ENCODE assay signal across 16 cellular contexts in the genomic region with DNA sequence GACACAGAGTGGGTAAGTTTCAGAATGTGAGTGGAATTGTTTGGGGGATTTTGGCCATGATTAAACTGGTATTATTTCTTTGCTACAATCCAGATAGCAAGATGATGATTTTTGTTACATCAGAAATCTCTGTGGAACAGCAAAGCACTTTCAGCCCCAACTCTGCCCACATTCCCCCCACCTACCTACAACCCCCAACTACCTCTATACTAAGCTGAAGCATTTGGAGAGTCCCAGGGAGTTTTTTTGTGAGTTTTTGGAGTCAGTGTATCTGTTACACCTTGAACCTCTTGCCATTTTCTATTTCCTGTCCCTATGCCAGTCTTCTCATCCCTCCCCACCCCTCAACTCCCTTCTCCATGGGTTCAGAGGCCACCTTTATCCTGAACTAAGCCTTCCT. TPM values are rescaled to one million over a fixed set of nuclear protein-coding genes. Genes with fewer than 3 reads are reported as not detected.
DNase-seq lines count a peak whose midpoint lies in the region; ATAC-seq and TF ChIP-seq lines count a peak whose summit lies in the region.
"Had no signal": no experiment of that assay in that cellular context is flagged by ENCODE, and none has a peak within 500 bp of the region (broad histone marks: within the 10 kb centered on the region; RNA-seq: fewer than 3 reads in every experiment).

No MANE protein-coding gene starts in this region.

- POLR2A ChIA-PET in A673 (lab: Charles Lee; ENCODE audit: low non-redundant PET), result no interaction called here
- POLR2A ChIA-PET in CD4-positive, alpha-beta T cell (lab: Charles Lee), result interaction anchor here (0.6 to 1.1 kb wide), 2 partner anchors 10 to 127 kb away, joined by 3 to 5 read pairs; no protein-coding TSS in a partner anchor

- no peaks in the 10 kb centered on the region for H3K9me3 ChIP-seq in A673 (ENCODE audit: low read depth, low read length, poor library complexity, severe bottlenecking)
- no peaks in the 10 kb centered on the region for H3K9me3 ChIP-seq in CD4-positive, alpha-beta T cell (ENCODE audit: control insufficient read depth, low read length)
- H3K9me3 ChIP-seq in left lung, result no peaks in the 10 kb centered on the region
- H3K9me3 ChIP-seq: BLaER1, breast epithelium, tibial artery had no signal

- DNase-seq in A673 (ENCODE audit: low spot score) (no peak), memory B cell (ENCODE audit: low spot score in 2 of 2) (no peak), chondrocyte (ENCODE audit: low spot score) (no peak), NCI-H82 treated with DMSO at 0.1 percent for 48 hours (lab: John Stamatoyannopoulos, UW; ENCODE audit: unreplicated experiment) (no peak), left lung (no peak), epidermal melanocyte (ENCODE audit: insufficient read length, low spot score) (no peak)
- DNase-seq in CD4-positive, alpha-beta T cell, result no peak
- no peak for DNase-seq in activated T-helper 1 cell treated with anti-CD3 and anti-CD28 coated beads, Interleukin-12 subunit alpha, Interleukin-12 subunit beta, Interleukin-2, Interleukin-4 antibody, amounts not matched to agents 30 ng/mL and 10 ng/mL and 1 ng/mL, durations not matched to agents 14 hours and 24 hours and 36 hours (ENCODE audit: low spot score)
- DNase-seq: EL, HFFc6, NCI-H1417 treated with DMSO at 0.1 percent for 48 hours, NCI-H226, SIG-M5, tibial artery had no signal

- peak overlapping the region; percentile 86 for H3K27ac Mint-ChIP-seq in CD4-positive, alpha-beta T cell
- peak overlapping the region; percentile 95 for H3K27ac Mint-ChIP-seq in activated T-helper 1 cell treated with anti-CD3 and anti-CD28 coated beads, Interleukin-12 subunit alpha, Interleukin-12 subunit beta, Interleukin-2, Interleukin-4 antibody, amounts not matched to agents 30 ng/mL and 10 ng/mL and 1 ng/mL, durations not matched to agents 14 hours and 24 hours and 36 hours
- peak overlapping the region; percentile 56 for H3K27ac Mint-ChIP-seq in memory B cell
- H3K27ac Mint-ChIP-seq in chondrocyte (ENCODE audit: unreplicated experiment), result no peak overlapping the region
- H3K27ac Mint-ChIP-seq: HFFc6 had no signal

- H3K4me3 Mint-ChIP-seq in CD4-positive, alpha-beta T cell, result no peak overlapping the region
- H3K4me3 Mint-ChIP-seq in activated T-helper 1 cell treated with anti-CD3 and anti-CD28 coated beads, Interleukin-12 subunit alpha, Interleukin-12 subunit beta, Interleukin-2, Interleukin-4 antibody, amounts not matched to agents 30 ng/mL and 10 ng/mL and 1 ng/mL, durations not matched to agents 14 hours and 24 hours and 36 hours, result no peak overlapping the region
- H3K4me3 Mint-ChIP-seq in memory B cell (no peak overlapping the region), chondrocyte (ENCODE audit: unreplicated experiment) (no peak overlapping the region)
- H3K4me3 Mint-ChIP-seq: HFFc6 had no signal

- intact Hi-C loops in A673 (cut with micrococcal nuclease; ENCODE audit: unreplicated experiment), result no loop called here
- intact Hi-C loops in CD4-positive, alpha-beta T cell (cut with DNase I, micrococcal nuclease), result loop anchor here in 1 of 2 experiments (10.0 kb wide), 1 partner anchor 422 kb away; no protein-coding TSS in a partner anchor
- intact Hi-C loops in activated T-helper 1 cell treated with anti-CD3 and anti-CD28 coated beads, Interleukin-12 subunit alpha, Interleukin-12 subunit beta, Interleukin-2, Interleukin-4 antibody, amounts not matched to agents 30 ng/mL and 10 ng/mL and 1 ng/mL, durations not matched to agents 14 hours and 24 hours and 36 hours (cut with micrococcal nuclease), result loop anchor here (1.0 kb wide), 5 partner anchors 17 to 123 kb away; partner anchors contain the start of genes PLAGL2 and POFUT1
- intact Hi-C loops in left lung (cut with DNase I), result no loop called here

- no peaks in the 10 kb centered on the region for H3K27me3 Mint-ChIP-seq in CD4-positive, alpha-beta T cell
- H3K27me3 Mint-ChIP-seq in activated T-helper 1 cell treated with anti-CD3 and anti-CD28 coated beads, Interleukin-12 subunit alpha, Interleukin-12 subunit beta, Interleukin-2, Interleukin-4 antibody, amounts not matched to agents 30 ng/mL and 10 ng/mL and 1 ng/mL, durations not matched to agents 14 hours and 24 hours and 36 hours (ENCODE audit: insufficient read depth), result no peaks in the 10 kb centered on the region
- H3K27me3 Mint-ChIP-seq in memory B cell (no peaks in the 10 kb centered on the region), chondrocyte (ENCODE audit: low read depth) (no peaks in the 10 kb centered on the region)

- peaks cover 64% of the 10 kb centered on the region for H3K36me3 ChIP-seq in A673 (ENCODE audit: insufficient read depth, low read length, poor library complexity, severe bottlenecking)
- peaks cover 0 to 92% of the 10 kb centered on the region in 2 donors for H3K36me3 ChIP-seq in left lung
- H3K36me3 ChIP-seq: breast epithelium had no signal

- CTCF ChIA-PET in A673 (lab: Charles Lee), result no interaction called here
- CTCF ChIA-PET in CD4-positive, alpha-beta T cell (lab: Charles Lee), result interaction anchor here (1.1 kb wide), 1 partner anchor 546 kb away, joined by 4 read pairs; no protein-coding TSS in a partner anchor

- peaks cover 24% of the 10 kb centered on the region for H3K4me1 Mint-ChIP-seq in CD4-positive, alpha-beta T cell (ENCODE audit: low read depth)
- H3K4me1 Mint-ChIP-seq in activated T-helper 1 cell treated with anti-CD3 and anti-CD28 coated beads, Interleukin-12 subunit alpha, Interleukin-12 subunit beta, Interleukin-2, Interleukin-4 antibody, amounts not matched to agents 30 ng/mL and 10 ng/mL and 1 ng/mL, durations not matched to agents 14 hours and 24 hours and 36 hours (ENCODE audit: low read depth), result peaks cover 40% of the 10 kb centered on the region
- H3K4me1 Mint-ChIP-seq in memory B cell, result peaks cover 10% of the 10 kb centered on the region
- H3K4me1 Mint-ChIP-seq in chondrocyte (ENCODE audit: low read depth), result no peaks in the 10 kb centered on the region

- BruUV-seq in A673 (replicated peaks; lab: Mats Ljungman, UMichigan), result no TSS peak

- peak overlapping the region; percentile 15 for H3K27ac ChIP-seq in A673 (ENCODE audit: low read depth, low read length, poor library complexity, severe bottlenecking)
- H3K27ac ChIP-seq in CD4-positive, alpha-beta T cell (ENCODE audit: low read depth, low read length), result peak overlapping the region; percentile 36
- H3K27ac ChIP-seq in left lung, result peak overlapping the region in 1 of 2 donors; percentile 71
- H3K27ac ChIP-seq: BLaER1, breast epithelium, tibial artery had no signal

- H3K4me1 ChIP-seq in A673 (ENCODE audit: insufficient read depth, low read length, poor library complexity, severe bottlenecking) (peaks cover 9% of the 10 kb centered on the region), left lung (peaks cover 5 to 54% of the 10 kb centered on the region in 2 donors)
- H3K4me1 ChIP-seq: BLaER1, breast epithelium, tibial artery had no signal

- H3K4me3 ChIP-seq in A673 (ENCODE audit: low read depth, low read length, poor library complexity, severe bottlenecking) (no peak overlapping the region), left lung (no peak overlapping the region)
- H3K4me3 ChIP-seq: BLaER1, breast epithelium, tibial artery had no signal

- ATAC-seq in CD4-positive, alpha-beta T cell (ENCODE audit: poor library complexity), result no peak
- no peak for ATAC-seq in memory B cell (ENCODE audit: low read depth)
- no peak for ATAC-seq in left lung

- H3K9me3 Mint-ChIP-seq in CD4-positive, alpha-beta T cell, result no peaks in the 10 kb centered on the region
- no peaks in the 10 kb centered on the region for H3K9me3 Mint-ChIP-seq in activated T-helper 1 cell treated with anti-CD3 and anti-CD28 coated beads, Interleukin-12 subunit alpha, Interleukin-12 subunit beta, Interleukin-2, Interleukin-4 antibody, amounts not matched to agents 30 ng/mL and 10 ng/mL and 1 ng/mL, durations not matched to agents 14 hours and 24 hours and 36 hours
- no peaks in the 10 kb centered on the region for H3K9me3 Mint-ChIP-seq in memory B cell
- no peaks in the 10 kb centered on the region for H3K9me3 Mint-ChIP-seq in chondrocyte (ENCODE audit: low read depth)
- H3K9me3 Mint-ChIP-seq: HFFc6 had no signal

- TF ChIP-seq CTCF in A673 (conservative IDR thresholded peaks at IDR 0.05; ENCODE audit: low read depth, low read length) (no peak), chondrocyte (IDR thresholded peaks at IDR 0.05) (no peak), left lung (IDR thresholded peaks at IDR 0.05) (no peak)
- no peak for TF ChIP-seq CTCF in CD4-positive, alpha-beta T cell (IDR thresholded peaks at IDR 0.05)

- H3K36me3 Mint-ChIP-seq in CD4-positive, alpha-beta T cell (ENCODE audit: low read depth), result peaks cover 80% of the 10 kb centered on the region
- H3K36me3 Mint-ChIP-seq in activated T-helper 1 cell treated with anti-CD3 and anti-CD28 coated beads, Interleukin-12 subunit alpha, Interleukin-12 subunit beta, Interleukin-2, Interleukin-4 antibody, amounts not matched to agents 30 ng/mL and 10 ng/mL and 1 ng/mL, durations not matched to agents 14 hours and 24 hours and 36 hours (ENCODE audit: low read depth), result peaks cover 76% of the 10 kb centered on the region
- H3K36me3 Mint-ChIP-seq in memory B cell (peaks cover 40% of the 10 kb centered on the region), chondrocyte (ENCODE audit: low read depth) (peaks cover 67% of the 10 kb centered on the region)

- no peaks in the 10 kb centered on the region for H3K27me3 ChIP-seq in A673 (replicated peaks; ENCODE audit: insufficient read depth, low read depth, low read length, poor library complexity)
- no peaks in the 10 kb centered on the region for H3K27me3 ChIP-seq in CD4-positive, alpha-beta T cell (ENCODE audit: control insufficient read depth, insufficient read depth, low read length)
- H3K27me3 ChIP-seq in left lung, result no peaks in the 10 kb centered on the region
- H3K27me3 ChIP-seq: BLaER1, breast epithelium, tibial artery had no signal

RNA-seq across cellular contexts. Expression of gene POFUT1, which starts 24.8 kb away (rescaled TPM):
- 55.9 and 56.6 TPM in 2 replicates for total RNA-seq in A673 (2021)
- 1 to 10 TPM; 7.5 to 8.8 TPM for total RNA-seq in CD4-positive, alpha-beta T cell
- total RNA-seq in activated T-helper 1 cell treated with anti-CD3 and anti-CD28 coated beads, Interleukin-12 subunit alpha, Interleukin-12 subunit beta, Interleukin-2, Interleukin-4 antibody, amounts not matched to agents 30 ng/mL and 10 ng/mL and 1 ng/mL, durations not matched to agents 14 hours and 24 hours and 36 hours, result 69.0 and 73.0 TPM in 2 replicates
- total RNA-seq in chondrocyte, result 61.6 to 68.3 TPM (median 66.4 TPM) in 3 replicates
- 10 to 100 TPM; 29.2 to 36.2 TPM for total RNA-seq in left lung

RNA-seq across cellular contexts. Expression of gene PLAGL2, which starts 24.9 kb away (rescaled TPM):
- total RNA-seq in A673 (2021) (36.8 and 40.4 TPM in 2 replicates), chondrocyte (9.1 to 16.9 TPM (median 16.4 TPM) in 3 replicates), left lung (10 to 100 TPM; 12.6 to 14.5 TPM)
- 10 to 100 TPM; 15.6 to 16.9 TPM for total RNA-seq in CD4-positive, alpha-beta T cell
- total RNA-seq in activated T-helper 1 cell treated with anti-CD3 and anti-CD28 coated beads, Interleukin-12 subunit alpha, Interleukin-12 subunit beta, Interleukin-2, Interleukin-4 antibody, amounts not matched to agents 30 ng/mL and 10 ng/mL and 1 ng/mL, durations not matched to agents 14 hours and 24 hours and 36 hours, result 123 and 126 TPM in 2 replicates

RNA-seq across cellular contexts. Expression of gene KIF3B, which starts 45.0 kb away (rescaled TPM):
- total RNA-seq in A673 (2021) (24.3 and 25.4 TPM in 2 replicates), chondrocyte (34.2 to 36.1 TPM (median 35.5 TPM) in 3 replicates), left lung (10 to 100 TPM; 27.4 to 34.6 TPM)
- 1 to 10 TPM; 7.3 TPM for total RNA-seq in CD4-positive, alpha-beta T cell
- 38.1 and 39.1 TPM in 2 replicates for total RNA-seq in activated T-helper 1 cell treated with anti-CD3 and anti-CD28 coated beads, Interleukin-12 subunit alpha, Interleukin-12 subunit beta, Interleukin-2, Interleukin-4 antibody, amounts not matched to agents 30 ng/mL and 10 ng/mL and 1 ng/mL, durations not matched to agents 14 hours and 24 hours and 36 hours
